Comparison of ENCODE assay signal across 1 cellular context in the genomic region with DNA sequence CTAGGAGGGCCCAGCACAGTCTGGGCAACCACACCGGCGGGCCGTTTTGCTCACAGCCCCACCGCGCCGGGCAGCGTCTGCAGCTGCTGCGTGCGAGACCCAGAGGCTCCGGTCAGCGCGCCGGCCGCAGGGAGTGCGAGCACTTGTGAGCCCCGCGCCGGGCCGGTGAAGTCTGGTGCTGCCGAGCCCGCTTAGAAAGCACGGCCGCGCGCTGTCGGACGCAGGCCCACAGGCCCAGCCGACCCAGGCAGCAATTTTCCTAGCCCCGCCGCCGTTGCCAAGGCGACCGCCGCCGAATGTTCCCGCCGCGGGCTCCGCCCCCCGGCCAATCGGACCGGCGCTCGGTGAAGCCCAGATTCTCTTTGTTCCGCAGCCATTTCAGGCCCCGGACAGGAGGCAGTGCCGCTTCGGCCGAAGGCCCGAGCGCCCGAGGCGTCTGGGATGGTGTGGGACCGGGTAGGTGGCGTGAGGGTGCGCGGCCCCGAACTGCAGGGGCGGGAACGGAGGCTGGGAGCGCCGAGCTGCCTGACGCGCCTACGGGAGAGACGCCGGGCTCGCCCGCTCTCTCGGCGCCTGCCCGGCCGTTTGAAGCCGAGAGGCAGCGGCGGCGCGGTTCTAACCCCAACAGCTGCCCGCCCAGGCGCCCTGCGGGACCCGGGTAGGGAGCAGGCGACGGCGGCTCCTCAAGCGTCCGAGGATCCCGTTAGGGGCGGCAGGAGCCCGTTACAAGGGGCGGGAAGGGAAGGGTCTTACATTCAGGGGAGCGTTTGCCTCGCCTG.
TF ChIP-seq lines count a peak whose summit lies in the region.

Gene TNPO1, plus strand, starts transcription at position 365 of the 779 bp plus-strand sequence. Its CDS starts 77 bp downstream, at position 442.

TF ChIP-seq in HEK293, 187 proteins besides CTCF, POLR2A, EP300 and RAD21 (continued from another document and continues in another):
- TF ChIP-seq ZNF280C (tag by site-specific recombination; IDR thresholded peaks at IDR 0.05) (no peak), ZBTB10 (tag by site-specific recombination; IDR thresholded peaks at IDR 0.05) (no peak), ZNF776 (tag by site-specific recombination; IDR thresholded peaks at IDR 0.05; ENCODE audit: borderline replicate concordance) (no peak), SP7 (tag by site-specific recombination; IDR thresholded peaks at IDR 0.05) (peak; percentile 74), ZNF660 (tag by site-specific recombination; IDR thresholded peaks at IDR 0.05) (peak; percentile 91), ZNF544 (tag by site-specific recombination; IDR thresholded peaks at IDR 0.05) (no peak), ZNF426 (tag by site-specific recombination; IDR thresholded peaks at IDR 0.05) (no peak), ZNF785 (tag by site-specific recombination; IDR thresholded peaks at IDR 0.05) (no peak), SETDB1 (IDR thresholded peaks at IDR 0.05; ENCODE audit: insufficient read length, low read length) (no peak), SCRT2 (tag by site-specific recombination; IDR thresholded peaks at IDR 0.05) (no peak), MEIS1 (CRISPR knock-in tag; IDR thresholded peaks at IDR 0.05; ENCODE audit: borderline replicate concordance) (no peak), TSHZ1 (tag by site-specific recombination; IDR thresholded peaks at IDR 0.05; ENCODE audit: borderline replicate concordance) (peak; percentile 13; the same call in 1 of the 2 replicates), ZNF514 (tag by site-specific recombination; IDR thresholded peaks at IDR 0.05) (no peak), ZNF621 (tag by site-specific recombination; IDR thresholded peaks at IDR 0.05) (no peak), ZNF473 (tag by site-specific recombination; IDR thresholded peaks at IDR 0.05) (no peak), ZNF16 (tag by site-specific recombination; IDR thresholded peaks at IDR 0.05; ENCODE audit: low read depth) (0 out of 2 replicates have a peak, but pooled peaks have one; percentile 17), BCL11A (tag by site-specific recombination; IDR thresholded peaks at IDR 0.05; ENCODE audit: low read depth) (no peak; the same call in 1 of the 2 replicates), ZNF23 (tag by site-specific recombination; IDR thresholded peaks at IDR 0.05; ENCODE audit: borderline replicate concordance) (no peak), KLF9 (tag by site-specific recombination; IDR thresholded peaks at IDR 0.05; ENCODE audit: low read depth) (peak; percentile 53), KLF7 (tag by site-specific recombination; IDR thresholded peaks at IDR 0.05; ENCODE audit: borderline replicate concordance) (no peak), ZNF366 (tag by site-specific recombination; conservative IDR thresholded peaks at IDR 0.05) (no peak), GFI1B (tag by site-specific recombination; IDR thresholded peaks at IDR 0.05) (no peak; the same call in 1 of the 2 replicates), ZNF777 (tag by site-specific recombination; IDR thresholded peaks at IDR 0.05; ENCODE audit: borderline replicate concordance) (no peak), ZBTB48 (tag by site-specific recombination; IDR thresholded peaks at IDR 0.05) (no peak), OVOL3 (tag by site-specific recombination; IDR thresholded peaks at IDR 0.05) (no peak; the same call in 1 of the 2 replicates), HOXC10 (CRISPR knock-in tag; IDR thresholded peaks at IDR 0.05) (peak; percentile 23; the same call in 1 of the 2 replicates), ZNF112 (tag by site-specific recombination; IDR thresholded peaks at IDR 0.05) (no peak), ZNF529 (tag by site-specific recombination; IDR thresholded peaks at IDR 0.05; ENCODE audit: insufficient replicate concordance) (no peak), ZNF19 (tag by site-specific recombination; IDR thresholded peaks at IDR 0.05; ENCODE audit: low read depth) (no peak), WT1 (tag by site-specific recombination; IDR thresholded peaks at IDR 0.05) (peak; percentile 34; the same call in 1 of the 2 replicates), ZNF354C (tag by site-specific recombination; IDR thresholded peaks at IDR 0.05; ENCODE audit: borderline replicate concordance, low read depth) (no peak), SALL2 (tag by site-specific recombination; IDR thresholded peaks at IDR 0.05; ENCODE audit: borderline replicate concordance) (no peak)
- TF ChIP-seq, protein P1, sequence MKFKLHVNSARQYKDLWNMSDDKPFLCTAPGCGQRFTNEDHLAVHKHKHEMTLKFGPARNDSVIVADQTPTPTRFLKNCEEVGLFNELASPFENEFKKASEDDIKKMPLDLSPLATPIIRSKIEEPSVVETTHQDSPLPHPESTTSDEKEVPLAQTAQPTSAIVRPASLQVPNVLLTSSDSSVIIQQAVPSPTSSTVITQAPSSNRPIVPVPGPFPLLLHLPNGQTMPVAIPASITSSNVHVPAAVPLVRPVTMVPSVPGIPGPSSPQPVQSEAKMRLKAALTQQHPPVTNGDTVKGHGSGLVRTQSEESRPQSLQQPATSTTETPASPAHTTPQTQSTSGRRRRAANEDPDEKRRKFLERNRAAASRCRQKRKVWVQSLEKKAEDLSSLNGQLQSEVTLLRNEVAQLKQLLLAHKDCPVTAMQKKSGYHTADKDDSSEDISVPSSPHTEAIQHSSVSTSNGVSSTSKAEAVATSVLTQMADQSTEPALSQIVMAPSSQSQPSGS (tag by site-specific recombination; IDR thresholded peaks at IDR 0.05; ENCODE audit: low read depth): no peak
- TF ChIP-seq, protein P2, sequence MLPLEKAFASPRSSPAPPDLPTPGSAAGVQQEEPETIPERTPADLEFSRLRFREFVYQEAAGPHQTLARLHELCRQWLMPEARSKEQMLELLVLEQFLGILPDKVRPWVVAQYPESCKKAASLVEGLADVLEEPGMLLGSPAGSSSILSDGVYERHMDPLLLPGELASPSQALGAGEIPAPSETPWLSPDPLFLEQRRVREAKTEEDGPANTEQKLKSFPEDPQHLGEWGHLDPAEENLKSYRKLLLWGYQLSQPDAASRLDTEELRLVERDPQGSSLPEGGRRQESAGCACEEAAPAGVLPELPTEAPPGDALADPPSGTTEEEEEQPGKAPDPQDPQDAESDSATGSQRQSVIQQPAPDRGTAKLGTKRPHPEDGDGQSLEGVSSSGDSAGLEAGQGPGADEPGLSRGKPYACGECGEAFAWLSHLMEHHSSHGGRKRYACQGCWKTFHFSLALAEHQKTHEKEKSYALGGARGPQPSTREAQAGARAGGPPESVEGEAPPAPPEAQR (tag by site-specific recombination; IDR thresholded peaks at IDR 0.05): no peak
- TF ChIP-seq, protein P3, sequence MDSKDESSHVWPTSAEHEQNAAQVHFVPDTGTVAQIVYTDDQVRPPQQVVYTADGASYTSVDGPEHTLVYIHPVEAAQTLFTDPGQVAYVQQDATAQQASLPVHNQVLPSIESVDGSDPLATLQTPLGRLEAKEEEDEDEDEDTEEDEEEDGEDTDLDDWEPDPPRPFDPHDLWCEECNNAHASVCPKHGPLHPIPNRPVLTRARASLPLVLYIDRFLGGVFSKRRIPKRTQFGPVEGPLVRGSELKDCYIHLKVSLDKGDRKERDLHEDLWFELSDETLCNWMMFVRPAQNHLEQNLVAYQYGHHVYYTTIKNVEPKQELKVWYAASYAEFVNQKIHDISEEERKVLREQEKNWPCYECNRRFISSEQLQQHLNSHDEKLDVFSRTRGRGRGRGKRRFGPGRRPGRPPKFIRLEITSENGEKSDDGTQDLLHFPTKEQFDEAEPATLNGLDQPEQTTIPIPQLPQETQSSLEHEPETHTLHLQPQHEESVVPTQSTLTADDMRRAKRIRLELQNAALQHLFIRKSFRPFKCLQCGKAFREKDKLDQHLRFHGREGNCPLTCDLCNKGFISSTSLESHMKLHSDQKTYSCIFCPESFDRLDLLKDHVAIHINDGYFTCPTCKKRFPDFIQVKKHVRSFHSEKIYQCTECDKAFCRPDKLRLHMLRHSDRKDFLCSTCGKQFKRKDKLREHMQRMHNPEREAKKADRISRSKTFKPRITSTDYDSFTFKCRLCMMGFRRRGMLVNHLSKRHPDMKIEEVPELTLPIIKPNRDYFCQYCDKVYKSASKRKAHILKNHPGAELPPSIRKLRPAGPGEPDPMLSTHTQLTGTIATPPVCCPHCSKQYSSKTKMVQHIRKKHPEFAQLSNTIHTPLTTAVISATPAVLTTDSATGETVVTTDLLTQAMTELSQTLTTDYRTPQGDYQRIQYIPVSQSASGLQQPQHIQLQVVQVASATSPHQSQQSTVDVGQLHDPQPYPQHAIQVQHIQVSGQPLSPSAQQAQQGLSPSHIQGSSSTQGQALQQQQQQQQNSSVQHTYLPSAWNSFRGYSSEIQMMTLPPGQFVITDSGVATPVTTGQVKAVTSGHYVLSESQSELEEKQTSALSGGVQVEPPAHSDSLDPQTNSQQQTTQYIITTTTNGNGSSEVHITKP (tag by site-specific recombination; IDR thresholded peaks at IDR 0.05): peak; percentile 14; the same call in 1 of the 2 replicates
- TF ChIP-seq, protein P4, sequence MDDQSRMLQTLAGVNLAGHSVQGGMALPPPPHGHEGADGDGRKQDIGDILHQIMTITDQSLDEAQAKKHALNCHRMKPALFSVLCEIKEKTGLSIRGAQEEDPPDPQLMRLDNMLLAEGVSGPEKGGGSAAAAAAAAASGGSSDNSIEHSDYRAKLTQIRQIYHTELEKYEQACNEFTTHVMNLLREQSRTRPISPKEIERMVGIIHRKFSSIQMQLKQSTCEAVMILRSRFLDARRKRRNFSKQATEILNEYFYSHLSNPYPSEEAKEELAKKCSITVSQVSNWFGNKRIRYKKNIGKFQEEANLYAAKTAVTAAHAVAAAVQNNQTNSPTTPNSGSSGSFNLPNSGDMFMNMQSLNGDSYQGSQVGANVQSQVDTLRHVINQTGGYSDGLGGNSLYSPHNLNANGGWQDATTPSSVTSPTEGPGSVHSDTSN (CRISPR knock-in tag; IDR thresholded peaks at IDR 0.05): peak; percentile 56; the same call in 1 of the 2 replicates
- TF ChIP-seq, protein P5, sequence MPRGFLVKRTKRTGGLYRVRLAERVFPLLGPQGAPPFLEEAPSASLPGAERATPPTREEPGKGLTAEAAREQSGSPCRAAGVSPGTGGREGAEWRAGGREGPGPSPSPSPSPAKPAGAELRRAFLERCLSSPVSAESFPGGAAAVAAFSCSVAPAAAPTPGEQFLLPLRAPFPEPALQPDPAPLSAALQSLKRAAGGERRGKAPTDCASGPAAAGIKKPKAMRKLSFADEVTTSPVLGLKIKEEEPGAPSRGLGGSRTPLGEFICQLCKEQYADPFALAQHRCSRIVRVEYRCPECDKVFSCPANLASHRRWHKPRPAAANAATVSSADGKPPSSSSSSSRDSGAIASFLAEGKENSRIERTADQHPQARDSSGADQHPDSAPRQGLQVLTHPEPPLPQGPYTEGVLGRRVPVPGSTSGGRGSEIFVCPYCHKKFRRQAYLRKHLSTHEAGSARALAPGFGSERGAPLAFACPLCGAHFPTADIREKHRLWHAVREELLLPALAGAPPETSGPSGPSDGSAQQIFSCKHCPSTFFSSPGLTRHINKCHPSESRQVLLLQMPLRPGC (tag by site-specific recombination; IDR thresholded peaks at IDR 0.05): 0 out of 2 replicates have a peak, but pooled peaks have one; percentile 30
